ENCODE assay signal across 8 cellular contexts in genomic region chr10:102583435-102584417, GRCh38.
DNase-seq lines count a peak whose midpoint lies in the region; ATAC-seq and TF ChIP-seq lines count a peak whose summit lies in the region.

No MANE protein-coding gene starts in this region.

- no peak overlapping the region for H3K27ac Mint-ChIP-seq in activated CD4-positive, alpha-beta memory T cell treated with anti-CD3 and anti-CD28 coated beads, Interleukin-2, amount 10 ng/mL, durations not matched to agents 7 days and 5 days

- CTCF ChIA-PET in activated CD4-positive, alpha-beta memory T cell treated with anti-CD3 and anti-CD28 coated beads, Interleukin-2, amount 10 ng/mL, durations not matched to agents 7 days and 5 days (lab: Charles Lee): interaction anchor here (0.6 to 4.5 kb wide), 44 partner anchors 9 to 414 kb away, joined by 3 to 120 read pairs (median 4); partner anchors contain the start of genes ACTR1A, ARL3, C10orf95 and FBXL15

- peaks cover 18% of the 10 kb centered on the region for H3K4me1 Mint-ChIP-seq in activated CD4-positive, alpha-beta memory T cell treated with anti-CD3 and anti-CD28 coated beads, Interleukin-2, amount 10 ng/mL, durations not matched to agents 7 days and 5 days

- TF ChIP-seq CTCF in GM12873 (IDR thresholded peaks at IDR 0.05; ENCODE audit: insufficient read depth, low read depth, low read length, missing control alignments): peak; percentile 91

- H3K27me3 Mint-ChIP-seq in activated CD4-positive, alpha-beta memory T cell treated with anti-CD3 and anti-CD28 coated beads, Interleukin-2, amount 10 ng/mL, durations not matched to agents 7 days and 5 days: no peaks in the 10 kb centered on the region

- ATAC-seq in HG03432 (IDR thresholded peaks at IDR 0.05; ENCODE audit: unreplicated experiment) (peak; percentile 56), HG02884 (IDR thresholded peaks at IDR 0.05; ENCODE audit: unreplicated experiment) (no peak)

- no peaks in the 10 kb centered on the region for H3K36me3 Mint-ChIP-seq in activated CD4-positive, alpha-beta memory T cell treated with anti-CD3 and anti-CD28 coated beads, Interleukin-2, amount 10 ng/mL, durations not matched to agents 7 days and 5 days (ENCODE audit: low read depth)

- POLR2A ChIA-PET in activated CD4-positive, alpha-beta memory T cell treated with anti-CD3 and anti-CD28 coated beads, Interleukin-2, amount 10 ng/mL, durations not matched to agents 7 days and 5 days (lab: Charles Lee): interaction anchor here (0.7 to 1.6 kb wide), 6 partner anchors 61 to 354 kb away, joined by 3 to 9 read pairs (median 4); partner anchors contain the start of genes NFKB2 and SUFU

- no peaks in the 10 kb centered on the region for H3K9me3 Mint-ChIP-seq in activated CD4-positive, alpha-beta memory T cell treated with anti-CD3 and anti-CD28 coated beads, Interleukin-2, amount 10 ng/mL, durations not matched to agents 7 days and 5 days

- peak; percentile 60 for DNase-seq in NCI-H82 treated with DMSO at 0.1 percent for 48 hours (lab: John Stamatoyannopoulos, UW; ENCODE audit: unreplicated experiment)
- peak; percentile 85 for DNase-seq in activated CD4-positive, alpha-beta memory T cell treated with anti-CD3 and anti-CD28 coated beads, Interleukin-2, amount 10 ng/mL, durations not matched to agents 7 days and 5 days
- peak; percentile 75 for DNase-seq in effector CD4-positive, alpha-beta T cell
- peak; percentile 92 to 95 for DNase-seq in lung microvascular endothelial cell (ENCODE audit: low read depth in 2 of 2)
- DNase-seq in stimulated activated CD8-positive, alpha-beta memory T cell treated with anti-CD3 and anti-CD28 coated beads, Interleukin-12 subunit alpha, Interleukin-12 subunit beta, amount 100 ng/mL, for 4 hours (ENCODE audit: low read depth): peak; percentile 58

- no peak overlapping the region for H3K4me3 Mint-ChIP-seq in activated CD4-positive, alpha-beta memory T cell treated with anti-CD3 and anti-CD28 coated beads, Interleukin-2, amount 10 ng/mL, durations not matched to agents 7 days and 5 days
